In the genomic region with DNA sequence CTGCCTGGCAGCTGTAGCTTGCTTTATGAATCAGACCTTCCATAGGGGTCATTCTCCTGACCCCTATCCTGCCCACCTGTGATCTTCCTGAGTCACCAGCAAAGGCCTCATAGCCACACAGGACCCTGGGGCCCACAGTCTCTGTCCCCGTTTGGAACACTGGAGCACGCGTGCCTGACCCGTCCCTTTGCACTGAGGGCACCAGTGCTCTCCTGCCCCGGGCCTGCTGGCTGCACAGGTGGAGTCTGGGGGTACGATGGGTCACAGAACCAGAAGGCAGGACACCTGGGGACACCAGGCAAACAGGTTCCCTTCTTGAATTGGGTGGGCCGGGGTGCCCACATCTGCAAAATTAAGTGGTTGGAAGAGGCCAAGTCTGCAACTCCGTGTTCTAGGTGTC, we compare ENCODE assay signal across 21 cellular contexts.
"Had no signal": no experiment of that assay in that cellular context is flagged by ENCODE, and none has a peak within 500 bp of the region (broad histone marks: within the 10 kb centered on the region; RNA-seq: fewer than 3 reads in every experiment).

No MANE protein-coding gene starts in this region.

- H3K4me1 ChIP-seq: ascending aorta, right lobe of liver had no signal

- ATAC-seq: activated naive CD4-positive, alpha-beta T cell treated with anti-CD3 and anti-CD28 coated beads, Interleukin-2, amount 50 U/mL, for 72 hours; activated T-cell treated with anti-CD3 and anti-CD28 coated beads, Interleukin-2, amount 50 U/mL, for 72 hours; effector memory CD8-positive, alpha-beta T cell; left ventricle myocardium superior; stimulated activated memory B cell treated with anti-CD40 and anti-IgM and Interleukin-4, amounts not matched to agents 10 μg/mL and 1 μg/mL and 100 μg/mL, for 72 hours had no signal

- H3K4me1 Mint-ChIP-seq: immature natural killer cell; nephron progenitor cell; stimulated activated memory B cell treated with anti-CD40 and anti-IgM and Interleukin-4, amounts not matched to agents 10 μg/mL and 1 μg/mL and 100 μg/mL, for 72 hours had no signal

- H3K27me3 ChIP-seq: ascending aorta, right lobe of liver had no signal

- H3K27ac ChIP-seq: ascending aorta, brain microvascular endothelial cell, esophagus muscularis mucosa, hepatocyte, right lobe of liver, stomach had no signal

- H3K4me3 ChIP-seq: ascending aorta, esophagus muscularis mucosa, hepatocyte, right lobe of liver, stomach had no signal

- H3K36me3 ChIP-seq: ascending aorta, brain microvascular endothelial cell, esophagus muscularis mucosa, right lobe of liver, stomach had no signal

- H3K27ac Mint-ChIP-seq: activated naive CD4-positive, alpha-beta T cell treated with anti-CD3 and anti-CD28 coated beads, Interleukin-2, amount 50 U/mL, for 72 hours; activated T-cell treated with anti-CD3 and anti-CD28 coated beads, Interleukin-2, amount 50 U/mL, for 72 hours; effector memory CD8-positive, alpha-beta T cell; immature natural killer cell; nephron progenitor cell; stimulated activated memory B cell treated with anti-CD40 and anti-IgM and Interleukin-4, amounts not matched to agents 10 μg/mL and 1 μg/mL and 100 μg/mL, for 72 hours had no signal

- H3K9me3 ChIP-seq: ascending aorta, esophagus muscularis mucosa, right lobe of liver, stomach had no signal

- H3K4me3 Mint-ChIP-seq: activated T-cell treated with anti-CD3 and anti-CD28 coated beads, Interleukin-2, amount 50 U/mL, for 72 hours; effector memory CD8-positive, alpha-beta T cell; immature natural killer cell; nephron progenitor cell; stimulated activated memory B cell treated with anti-CD40 and anti-IgM and Interleukin-4, amounts not matched to agents 10 μg/mL and 1 μg/mL and 100 μg/mL, for 72 hours had no signal

- H3K9me3 Mint-ChIP-seq: immature natural killer cell had no signal

- DNase-seq: activated CD8-positive, alpha-beta memory T cell treated with anti-CD3 and anti-CD28 coated beads, Interleukin-2, amount 50 U/mL, for 4 hours; activated T-cell treated with anti-CD3 and anti-CD28 coated beads, Interleukin-2, amount 50 U/mL, for 72 hours; brain microvascular endothelial cell; central memory CD4-positive, alpha-beta T cell; dermis blood vessel endothelial cell; effector memory CD8-positive, alpha-beta T cell; glutamatergic neuron; immature natural killer cell; left ventricle myocardium superior; nephron progenitor cell; nucleus accumbens; small intestine; stimulated activated CD4-positive, alpha-beta T cell treated with anti-CD3 and anti-CD28 coated beads, Interleukin-15, amount 100 ng/mL, for 24 hours; stomach; T-helper 9 cell had no signal

- H3K36me3 Mint-ChIP-seq: activated naive CD4-positive, alpha-beta T cell treated with anti-CD3 and anti-CD28 coated beads, Interleukin-2, amount 50 U/mL, for 72 hours; immature natural killer cell; stimulated activated memory B cell treated with anti-CD40 and anti-IgM and Interleukin-4, amounts not matched to agents 10 μg/mL and 1 μg/mL and 100 μg/mL, for 72 hours had no signal
